In the genomic region with DNA sequence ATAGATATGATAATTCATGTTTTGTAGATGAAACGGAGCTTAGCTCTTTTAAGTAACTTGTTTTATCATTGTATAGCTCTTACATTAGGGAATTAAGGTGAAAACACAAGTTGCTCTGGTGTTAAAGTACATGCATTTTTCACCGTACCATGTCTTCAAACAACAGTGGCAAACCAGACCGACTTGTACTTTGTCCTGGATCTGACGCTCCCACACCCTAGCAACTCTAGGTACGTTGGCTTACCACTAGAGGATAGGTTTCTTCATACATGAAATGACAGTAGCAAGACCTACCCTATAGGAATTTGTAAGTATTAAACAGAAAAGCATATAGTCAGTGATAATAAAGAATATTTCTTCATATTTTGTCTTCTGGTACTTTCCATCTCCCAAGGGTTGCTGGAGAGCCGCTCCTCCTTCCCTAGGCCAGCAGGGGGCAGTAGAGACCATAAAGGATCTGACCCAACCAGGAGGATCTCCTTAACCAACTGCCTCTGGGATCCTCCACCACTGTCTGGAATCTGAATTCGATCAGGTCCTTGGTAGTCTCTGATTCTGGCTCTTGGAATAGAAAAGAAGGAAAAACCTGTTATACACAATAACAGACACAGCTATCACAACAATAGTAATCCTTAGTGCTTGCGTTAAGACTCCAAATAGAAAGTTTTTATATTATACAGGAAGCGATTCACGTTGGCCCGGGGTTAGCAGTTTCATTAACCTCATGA, we compare ENCODE assay signal across 8 cellular contexts.
DNase-seq lines count a peak whose midpoint lies in the region; TF ChIP-seq lines count a peak whose summit lies in the region.

No MANE protein-coding gene starts in this region.

- H3K36me3 ChIP-seq in H7 (replicated peaks; ENCODE audit: control insufficient read depth, insufficient read depth, low read length) (no peaks in the 10 kb centered on the region), SU-DHL-6 (ENCODE audit: low read length) (no peaks in the 10 kb centered on the region)

- H2AFZ ChIP-seq in SU-DHL-6 (ENCODE audit: low read depth, low read length, severe bottlenecking) = no peak overlapping the region

- no peak overlapping the region for H3K4me3 ChIP-seq in H7 (ENCODE audit: insufficient read depth, low read depth, low read length)
- no peak overlapping the region for H3K4me3 ChIP-seq in SU-DHL-6 (ENCODE audit: insufficient read depth, low read length, poor library complexity, severe bottlenecking)

- no peaks in the 10 kb centered on the region for H3K9me2 ChIP-seq in SU-DHL-6 (replicated peaks; ENCODE audit: insufficient read depth, low read length)

- DNase-seq in NCI-H2081 (lab: John Stamatoyannopoulos, UW) (peak; percentile 56 to 77), NCI-H2081 treated with DMSO at 0.1 percent for 48 hours (lab: John Stamatoyannopoulos, UW) (no peak), H7 (peak; percentile 80), MV-4-11 (lab: John Stamatoyannopoulos, UW) (peak; percentile 29), dermis microvascular lymphatic vessel endothelial cell (ENCODE audit: low read depth in 2 of 2) (peak; percentile 10 to 59), lung microvascular endothelial cell (ENCODE audit: low read depth in 2 of 2) (peak; percentile 60 to 66), superior temporal gyrus (ENCODE audit: extremely low spot score) (peak; percentile 96)

- H3K27me3 ChIP-seq in H7 (ENCODE audit: control insufficient read depth, insufficient read depth, low read length) (no peaks in the 10 kb centered on the region), SU-DHL-6 (ENCODE audit: low read length) (no peaks in the 10 kb centered on the region)

- no peak overlapping the region for H3K9ac ChIP-seq in SU-DHL-6 (ENCODE audit: low read length)

- peaks cover 4% of the 10 kb centered on the region; the same call in 1 of the 2 replicates for H3K9me3 ChIP-seq in SU-DHL-6 (ENCODE audit: insufficient read depth, low read length)

- no peak overlapping the region for H3K27ac ChIP-seq in SU-DHL-6 (ENCODE audit: low read depth, low read length)

- no peaks in the 10 kb centered on the region for H4K20me1 ChIP-seq in SU-DHL-6 (ENCODE audit: low read depth, low read length)

- TF ChIP-seq CTCF in SU-DHL-6 (IDR thresholded peaks at IDR 0.05; ENCODE audit: insufficient read depth, low read length, poor library complexity, severe bottlenecking) = peak; percentile 98

- no peaks in the 10 kb centered on the region for H3F3A ChIP-seq in SU-DHL-6 (ENCODE audit: insufficient read depth)

- no peaks in the 10 kb centered on the region for H3K79me2 ChIP-seq in SU-DHL-6 (ENCODE audit: insufficient read depth, low read length)

- H3K4me2 ChIP-seq in SU-DHL-6 (ENCODE audit: low read depth, low read length, poor library complexity, severe bottlenecking) = no peak overlapping the region
